Comparison of ENCODE assay signal across 20 cellular contexts in the genomic region with DNA sequence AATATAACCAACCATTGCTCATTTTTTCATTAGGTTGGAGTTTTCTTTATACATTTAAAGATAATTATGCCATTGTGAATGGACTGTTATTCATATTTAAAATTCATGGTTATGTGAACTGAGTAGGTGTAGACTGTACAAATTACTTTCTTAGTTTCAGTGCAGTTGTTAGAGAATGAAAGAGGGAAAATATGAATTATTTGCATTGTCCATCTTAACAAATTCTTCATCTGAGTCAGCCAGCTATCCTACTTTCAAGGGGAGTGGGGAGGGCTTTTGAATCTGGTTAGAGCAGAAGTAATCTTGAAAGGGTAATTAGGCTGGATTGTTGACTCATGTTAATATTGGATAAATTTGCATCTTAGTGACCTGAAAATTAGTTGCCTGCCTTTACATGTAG. TPM values are rescaled to one million over a fixed set of nuclear protein-coding genes. Genes with fewer than 3 reads are reported as not detected.
DNase-seq lines count a peak whose midpoint lies in the region; TF ChIP-seq lines count a peak whose summit lies in the region.
"Had no signal": no experiment of that assay in that cellular context is flagged by ENCODE, and none has a peak within 500 bp of the region (broad histone marks: within the 10 kb centered on the region; RNA-seq: fewer than 3 reads in every experiment).

No MANE protein-coding gene starts in this region.

- no peaks in the 10 kb centered on the region for H3K9me2 ChIP-seq in GM23248 (ENCODE audit: insufficient read depth)

- DNase-seq in GM06990 (ENCODE audit: extremely low read depth, insufficient read length) (peak; percentile 29), GM23248 (peak; percentile 23), neural progenitor cell (ENCODE audit: low spot score) (no peak), ovary (no peak), HT-29 (ENCODE audit: low spot score) (no peak), superior temporal gyrus (ENCODE audit: extremely low spot score) (no peak)
- DNase-seq: activated T-cell treated with anti-CD3 and anti-CD28 coated beads, Interleukin-2, amount 50 U/mL, for 1 hour; brain microvascular endothelial cell; CD4-positive, CD25-positive, alpha-beta regulatory T cell; heart left ventricle; left colon; mesendoderm; MM.1S; NCI-H1417; NCI-H2081 treated with DMSO at 0.1 percent for 48 hours; NCI-H446; SJCRH30; small intestine had no signal

- no peak overlapping the region for H3K27ac Mint-ChIP-seq in neural progenitor cell

- H3K27me3 Mint-ChIP-seq in neural progenitor cell (ENCODE audit: insufficient read depth, low read depth): no peaks in the 10 kb centered on the region

- in situ Hi-C loops in GM23248 (cut with MboI): no loop called here

- H3K27ac ChIP-seq in GM23248 (peak overlapping the region; percentile 86), OCI-LY3 (ENCODE audit: low read length) (no peak overlapping the region), neural progenitor cell (no peak overlapping the region), ovary (no peak overlapping the region)
- H3K27ac ChIP-seq: brain microvascular endothelial cell, heart left ventricle, SJCRH30, suprapubic skin had no signal

- intact Hi-C loops in ovary (cut with DNase I): loop anchor here in 1 of 4 donors (10.0 kb wide), 1 partner anchor 141 kb away; no protein-coding TSS in a partner anchor

- H4K20me1 ChIP-seq in GM23248 (ENCODE audit: insufficient read depth): peaks cover 32% of the 10 kb centered on the region
- peaks cover 74% of the 10 kb centered on the region for H4K20me1 ChIP-seq in OCI-LY3 (ENCODE audit: insufficient read depth, low read length)
- peaks cover 66% of the 10 kb centered on the region for H4K20me1 ChIP-seq in neural progenitor cell (ENCODE audit: low read depth)

- peaks cover 73% of the 10 kb centered on the region for H3F3A ChIP-seq in GM23248 (ENCODE audit: insufficient read depth)
- H3F3A ChIP-seq in neural progenitor cell (ENCODE audit: low read depth): no peaks in the 10 kb centered on the region

- H3K4me3 ChIP-seq in GM06990 (replicated peaks; ENCODE audit: low read depth, low read length) (no peak overlapping the region), GM23248 (peak overlapping the region; percentile 93), OCI-LY3 (ENCODE audit: low read length) (peak overlapping the region; percentile 7; the same call in 1 of the 2 replicates), neural progenitor cell (no peak overlapping the region), ovary (no peak overlapping the region)
- H3K4me3 ChIP-seq: heart left ventricle, SJCRH30, suprapubic skin had no signal

- no peak for TF ChIP-seq POLR2A in ovary (IDR thresholded peaks at IDR 0.05)

- peaks cover 65% of the 10 kb centered on the region for H3K4me1 ChIP-seq in GM23248 (ENCODE audit: insufficient read depth)
- peaks cover 29% of the 10 kb centered on the region for H3K4me1 ChIP-seq in OCI-LY3 (ENCODE audit: low read length)
- H3K4me1 ChIP-seq in neural progenitor cell: peaks cover 32% of the 10 kb centered on the region
- H3K4me1 ChIP-seq in ovary (ENCODE audit: insufficient read depth): peaks cover 10% of the 10 kb centered on the region

- peaks cover 3% of the 10 kb centered on the region for H3K36me3 Mint-ChIP-seq in neural progenitor cell
- H3K36me3 Mint-ChIP-seq: CD4-positive, CD25-positive, alpha-beta regulatory T cell had no signal

- TF ChIP-seq EP300 in ovary (IDR thresholded peaks at IDR 0.05): no peak

- H3K4me2 ChIP-seq in GM23248 (ENCODE audit: unreplicated experiment): peak overlapping the region; percentile 93
- H3K4me2 ChIP-seq in OCI-LY3 (ENCODE audit: low read length): peak overlapping the region; percentile 39
- H3K4me2 ChIP-seq in neural progenitor cell: peak overlapping the region; percentile 13

- no peak overlapping the region for H2AFZ ChIP-seq in GM23248
- H2AFZ ChIP-seq in OCI-LY3 (ENCODE audit: low read depth, low read length): no peak overlapping the region
- no peak overlapping the region for H2AFZ ChIP-seq in neural progenitor cell (replicated peaks)

- H3K79me2 ChIP-seq in GM23248 (ENCODE audit: insufficient read depth) (peaks cover 92% of the 10 kb centered on the region), OCI-LY3 (ENCODE audit: low read length) (peaks cover 92% of the 10 kb centered on the region), neural progenitor cell (ENCODE audit: low read depth) (peaks cover 92% of the 10 kb centered on the region)

- no peaks in the 10 kb centered on the region for H3K9me3 ChIP-seq in GM23248 (ENCODE audit: low read depth)
- no peaks in the 10 kb centered on the region for H3K9me3 ChIP-seq in OCI-LY3 (ENCODE audit: insufficient read depth, low read length)
- H3K9me3 ChIP-seq in neural progenitor cell (ENCODE audit: low read depth): no peaks in the 10 kb centered on the region
- H3K9me3 ChIP-seq in ovary: no peaks in the 10 kb centered on the region
- H3K9me3 ChIP-seq: heart left ventricle, SJCRH30, suprapubic skin had no signal

- H3K9me3 Mint-ChIP-seq in neural progenitor cell: peaks cover 2% of the 10 kb centered on the region

- H3K4me3 Mint-ChIP-seq in neural progenitor cell: no peak overlapping the region

- no peaks in the 10 kb centered on the region for H3K36me3 ChIP-seq in GM06990 (ENCODE audit: control insufficient read depth, insufficient read depth, low read length)
- 0 out of 2 replicates have a peak, but pooled peaks cover 10% of the 10 kb centered on the region for H3K36me3 ChIP-seq in GM23248 (ENCODE audit: low read depth)
- no peaks in the 10 kb centered on the region for H3K36me3 ChIP-seq in OCI-LY3 (replicated peaks; ENCODE audit: low read depth, low read length)
- no peaks in the 10 kb centered on the region for H3K36me3 ChIP-seq in neural progenitor cell
- H3K36me3 ChIP-seq in ovary: no peaks in the 10 kb centered on the region
- H3K36me3 ChIP-seq: brain microvascular endothelial cell, heart left ventricle, SJCRH30, suprapubic skin had no signal

- H3K27me3 ChIP-seq in GM06990 (replicated peaks; ENCODE audit: control insufficient read depth, insufficient read depth, low read length): no peaks in the 10 kb centered on the region
- H3K27me3 ChIP-seq in GM23248 (replicated peaks; ENCODE audit: insufficient read depth): no peaks in the 10 kb centered on the region
- H3K27me3 ChIP-seq in OCI-LY3 (ENCODE audit: low read depth, low read length): no peaks in the 10 kb centered on the region
- H3K27me3 ChIP-seq in neural progenitor cell: no peaks in the 10 kb centered on the region
- H3K27me3 ChIP-seq in ovary: no peaks in the 10 kb centered on the region
- H3K27me3 ChIP-seq: brain microvascular endothelial cell, heart left ventricle, SJCRH30, suprapubic skin had no signal

- peaks cover 10% of the 10 kb centered on the region for H3K4me1 Mint-ChIP-seq in neural progenitor cell

- H3K9ac ChIP-seq in GM23248 (peak overlapping the region; percentile 94), OCI-LY3 (ENCODE audit: low read length) (no peak overlapping the region), neural progenitor cell (no peak overlapping the region)

- TF ChIP-seq CTCF in GM06990 (IDR thresholded peaks at IDR 0.05; ENCODE audit: insufficient read depth, low read length, poor library complexity, severe bottlenecking) (no peak), OCI-LY3 (IDR thresholded peaks at IDR 0.05; ENCODE audit: low read depth, low read length) (no peak), neural progenitor cell (IDR thresholded peaks at IDR 0.05) (no peak), ovary (IDR thresholded peaks at IDR 0.05) (no peak)

RNA-seq across cellular contexts. Expression of a gene that starts 4.5 kb away (rescaled TPM):
- total RNA-seq in GM23248 (2014; rRNA removed; shearing (Covaris generic)): 186 and 243 TPM in 2 replicates
- 96.9 and 101 TPM in 2 replicates for polyA plus RNA-seq in GM23248 (2016; fragmentation: Nextera tagmentation; extraction: Ambion mirVana)
- 22.1 and 26.6 TPM in 2 replicates for total RNA-seq in neural progenitor cell (ENCODE audit: low replicate concordance)
- 10 to 100 TPM; 32.6 to 67.3 (median 53.9) TPM for total RNA-seq in ovary
- polyA plus RNA-seq in ovary: 10 to 100 TPM; 19.8 to 24.2 TPM
- total RNA-seq in HT-29 (2014; rRNA removed; shearing (Covaris generic)): 7.4 and 8.5 TPM in 2 replicates

Comparison
In these comparisons a context has a peak if more than half of its experiments do, and no peak if none do; other contexts are left out.
1. DNase-seq: peak in GM06990 (single experiment) and GM23248 (single experiment); none in neural progenitor cell (single experiment), ovary (0 of 5), HT-29 (single experiment) and superior temporal gyrus (single experiment).
2. H3K4me3 ChIP-seq: peak in GM23248 (single experiment) and OCI-LY3 (single experiment); none in GM06990 (single experiment), neural progenitor cell (single experiment) and ovary (single experiment).
3. H3K4me2 ChIP-seq: peak in every context shown above with its lines; median percentile 93 in GM23248; 39 in OCI-LY3; 13 in neural progenitor cell.